ENCODE assay signal across 8 cellular contexts in genomic region chr7:117212969-117213877, GRCh38.
DNase-seq lines count a peak whose midpoint lies in the region; ATAC-seq and TF ChIP-seq lines count a peak whose summit lies in the region.

No MANE protein-coding gene starts in this region.

- H3K4me1 ChIP-seq in DOHH2 (ENCODE audit: control insufficient read depth, low read length) (no peaks in the 10 kb centered on the region), Peyer's patch (no peaks in the 10 kb centered on the region), heart right ventricle (no peaks in the 10 kb centered on the region)

- H3K36me3 Mint-ChIP-seq in activated naive CD4-positive, alpha-beta T cell treated with anti-CD3 and anti-CD28 coated beads for 36 hours (ENCODE audit: low read depth), result no peaks in the 10 kb centered on the region

- H3K27ac ChIP-seq in DOHH2 (ENCODE audit: low read depth, low read length) (no peak overlapping the region), HL-60 (replicated peaks) (no peak overlapping the region), Peyer's patch (no peak overlapping the region), heart right ventricle (no peak overlapping the region)

- peak; percentile 96 for TF ChIP-seq CTCF in DOHH2 (IDR thresholded peaks at IDR 0.05; ENCODE audit: low read depth, low read length, poor library complexity, severe bottlenecking)
- TF ChIP-seq CTCF in HL-60 (IDR thresholded peaks at IDR 0.05; ENCODE audit: insufficient read depth, low read length), result peak; percentile 90
- TF ChIP-seq CTCF in Peyer's patch (IDR thresholded peaks at IDR 0.05), result peak in 5 of 6 experiments; percentile 46 to 74 (median 66)
- TF ChIP-seq CTCF in heart right ventricle (IDR thresholded peaks at IDR 0.05), result peak; percentile 28 to 94 (median 82)
- peak; percentile 96 for TF ChIP-seq CTCF in retinal pigment epithelial cell (conservative IDR thresholded peaks at IDR 0.05; ENCODE audit: low read depth, low read length)

- peak; percentile 81 for ATAC-seq in GM21360 (IDR thresholded peaks at IDR 0.05; ENCODE audit: unreplicated experiment)
- peak in 2 of 8 donors; percentile 48 to 69 for ATAC-seq in heart right ventricle

- no peaks in the 10 kb centered on the region for H3K79me2 ChIP-seq in DOHH2 (ENCODE audit: control insufficient read depth, low read length)

- intact Hi-C loops in activated naive CD4-positive, alpha-beta T cell treated with anti-CD3 and anti-CD28 coated beads for 36 hours (cut with micrococcal nuclease), result loop anchor here (1.0 kb wide), 3 partner anchors 173 to 940 kb away; no protein-coding TSS in a partner anchor
- intact Hi-C loops in heart right ventricle (cut with DNase I), result loop anchor here in 5 of 10 donors (5.0 to 10.0 kb wide), 3 partner anchors 169 to 174 kb away; no protein-coding TSS in a partner anchor

- no peak overlapping the region for H3K4me3 Mint-ChIP-seq in activated naive CD4-positive, alpha-beta T cell treated with anti-CD3 and anti-CD28 coated beads for 36 hours

- CTCF ChIA-PET in activated naive CD4-positive, alpha-beta T cell treated with anti-CD3 and anti-CD28 coated beads for 36 hours (lab: Charles Lee), result interaction anchor here (0.6 to 1.6 kb wide), 14 partner anchors 8 to 563 kb away, joined by 3 to 4 read pairs (median 3); no protein-coding TSS in a partner anchor

- H3K36me3 ChIP-seq in DOHH2 (ENCODE audit: control insufficient read depth, low read length), result no peaks in the 10 kb centered on the region
- H3K36me3 ChIP-seq in Peyer's patch, result peaks cover 0 to 9% (median 0%) of the 10 kb centered on the region in 3 donors
- peaks cover 0 to 21% (median 0%) of the 10 kb centered on the region in 9 donors for H3K36me3 ChIP-seq in heart right ventricle

- H3K27me3 Mint-ChIP-seq in activated naive CD4-positive, alpha-beta T cell treated with anti-CD3 and anti-CD28 coated beads for 36 hours (ENCODE audit: low read depth), result no peaks in the 10 kb centered on the region

- H4K20me1 ChIP-seq in DOHH2 (ENCODE audit: control insufficient read depth, insufficient read depth, low read depth, low read length), result no peaks in the 10 kb centered on the region

- H3K27me3 ChIP-seq in DOHH2 (ENCODE audit: control insufficient read depth, low read length), result no peaks in the 10 kb centered on the region
- H3K27me3 ChIP-seq in HL-60 (ENCODE audit: insufficient read depth, poor library complexity, severe bottlenecking), result no peaks in the 10 kb centered on the region
- no peaks in the 10 kb centered on the region for H3K27me3 ChIP-seq in Peyer's patch
- H3K27me3 ChIP-seq in heart right ventricle, result no peaks in the 10 kb centered on the region

- no peak overlapping the region for H3K4me2 ChIP-seq in DOHH2 (ENCODE audit: low read length)

- no peaks in the 10 kb centered on the region for H3K9me3 Mint-ChIP-seq in activated naive CD4-positive, alpha-beta T cell treated with anti-CD3 and anti-CD28 coated beads for 36 hours

- H3K4me3 ChIP-seq in DOHH2 (ENCODE audit: low read length), result no peak overlapping the region
- no peak overlapping the region for H3K4me3 ChIP-seq in HL-60 (replicated peaks; ENCODE audit: insufficient read depth, low read length)
- H3K4me3 ChIP-seq in Peyer's patch, result no peak overlapping the region
- H3K4me3 ChIP-seq in heart right ventricle, result no peak overlapping the region
- H3K4me3 ChIP-seq in retinal pigment epithelial cell (ENCODE audit: low read length), result no peak overlapping the region

- H3K9me2 ChIP-seq in DOHH2 (replicated peaks; ENCODE audit: control insufficient read depth, low read length), result no peaks in the 10 kb centered on the region

- WGBS in heart right ventricle, 2 donors, result 85 to 87% methylated on average over 5 of the region's 5 CpGs

- no peak overlapping the region for H3K27ac Mint-ChIP-seq in activated naive CD4-positive, alpha-beta T cell treated with anti-CD3 and anti-CD28 coated beads for 36 hours

- no peak for TF ChIP-seq POLR2A in Peyer's patch (IDR thresholded peaks at IDR 0.05)

- DNase-seq in HL-60 (ENCODE audit: low read depth in 1 of 2, low spot score in 1 of 2) (peak; percentile 35 to 56), Peyer's patch (peak in 2 of 3 donors; percentile 19 to 75), heart right ventricle (peak in 1 of 2 donors; percentile 47), retinal pigment epithelial cell (ENCODE audit: low read depth) (peak; percentile 22), GF-D8 (lab: John Stamatoyannopoulos, UW) (no peak)
- peak; percentile 66 for DNase-seq in activated naive CD4-positive, alpha-beta T cell treated with anti-CD3 and anti-CD28 coated beads for 36 hours

- no peaks in the 10 kb centered on the region for H3F3A ChIP-seq in DOHH2 (ENCODE audit: control insufficient read depth, insufficient read depth)

- no peaks in the 10 kb centered on the region for H3K9me3 ChIP-seq in DOHH2 (ENCODE audit: control insufficient read depth, insufficient read depth, low read length)
- H3K9me3 ChIP-seq in Peyer's patch, result no peaks in the 10 kb centered on the region
- H3K9me3 ChIP-seq in heart right ventricle, result no peaks in the 10 kb centered on the region

- no peaks in the 10 kb centered on the region for H3K4me1 Mint-ChIP-seq in activated naive CD4-positive, alpha-beta T cell treated with anti-CD3 and anti-CD28 coated beads for 36 hours (ENCODE audit: low read depth)
